In genomic region chr12:120468271-120468845, GRCh38 we compare ENCODE assay signal across 8 cellular contexts. TPM values are rescaled to one million over a fixed set of nuclear protein-coding genes. Genes with fewer than 3 reads are reported as not detected.
A peak's percentile ranks its signal among the peaks of the same experiment; 100 is the strongest.
DNase-seq lines count a peak whose midpoint lies in the region; ATAC-seq and TF ChIP-seq lines count a peak whose summit lies in the region.

No MANE protein-coding gene starts in this region.

- peak overlapping the region; percentile 92 for H3K27ac ChIP-seq in neutrophil

- peak overlapping the region; percentile 93 for H3K27ac Mint-ChIP-seq in activated T-cell treated with anti-CD3 and anti-CD28 coated beads, Interleukin-2, amount 50 U/mL, for 24 hours

- H3K9me3 ChIP-seq in MG63 (no peaks in the 10 kb centered on the region), neutrophil (no peaks in the 10 kb centered on the region)

- no peak for TF ChIP-seq CTCF in fibroblast of villous mesenchyme (IDR thresholded peaks at IDR 0.05; ENCODE audit: insufficient read depth, low read depth, low read length)
- no peak for TF ChIP-seq CTCF in neutrophil (IDR thresholded peaks at IDR 0.05)

- no peaks in the 10 kb centered on the region for H3K9me3 Mint-ChIP-seq in activated T-cell treated with anti-CD3 and anti-CD28 coated beads, Interleukin-2, amount 50 U/mL, for 24 hours

- H3K27me3 ChIP-seq in MG63 (no peaks in the 10 kb centered on the region), neutrophil (no peaks in the 10 kb centered on the region)

- ATAC-seq in GM21447 (IDR thresholded peaks at IDR 0.05; ENCODE audit: unreplicated experiment) (no peak), HG03045 (IDR thresholded peaks at IDR 0.05; ENCODE audit: unreplicated experiment) (no peak)

- H3K36me3 Mint-ChIP-seq in activated T-cell treated with anti-CD3 and anti-CD28 coated beads, Interleukin-2, amount 50 U/mL, for 24 hours (ENCODE audit: low read depth): peaks cover 59% of the 10 kb centered on the region

- peak overlapping the region; percentile 95 for H3K4me3 ChIP-seq in MG63
- peak overlapping the region; percentile 87 for H3K4me3 ChIP-seq in fibroblast of villous mesenchyme (ENCODE audit: low read depth, low read length)
- H3K4me3 ChIP-seq in neutrophil (ENCODE audit: low read depth in 1 of 2, low read length in 1 of 2): peak overlapping the region; percentile 79 to 82

- H3K36me3 ChIP-seq in MG63 (peaks cover 49% of the 10 kb centered on the region), neutrophil (peaks cover 37% of the 10 kb centered on the region)

- H3K4me1 ChIP-seq in neutrophil (ENCODE audit: control insufficient read depth in 1 of 2, insufficient read depth in 1 of 2, low read depth in 1 of 2, low read length in 1 of 2): peaks cover 31 to 36% of the 10 kb centered on the region in 2 experiments

- peak overlapping the region; percentile 97 for H3K4me3 Mint-ChIP-seq in activated T-cell treated with anti-CD3 and anti-CD28 coated beads, Interleukin-2, amount 50 U/mL, for 24 hours

- DNase-seq in stimulated activated CD4-positive, alpha-beta T cell treated with anti-CD3 and anti-CD28 coated beads, Interleukin-2, amount 100 ng/mL, for 24 hours: peak; percentile 23 to 34
- no peak for DNase-seq in stimulated activated CD4-positive, alpha-beta T cell treated with anti-CD3 and anti-CD28 coated beads, Interleukin-1b, Interleukin-23, amount 100 ng/mL, for 48 hours
- peak; percentile 37 for DNase-seq in MG63
- peak; percentile 41 for DNase-seq in activated T-cell treated with anti-CD3 and anti-CD28 coated beads, Interleukin-2, amount 50 U/mL, for 24 hours
- DNase-seq in fibroblast of villous mesenchyme (ENCODE audit: low read depth): peak; percentile 76

- peaks cover 47% of the 10 kb centered on the region for H3K4me1 Mint-ChIP-seq in activated T-cell treated with anti-CD3 and anti-CD28 coated beads, Interleukin-2, amount 50 U/mL, for 24 hours (ENCODE audit: low read depth)

- H3K27me3 Mint-ChIP-seq in activated T-cell treated with anti-CD3 and anti-CD28 coated beads, Interleukin-2, amount 50 U/mL, for 24 hours: no peaks in the 10 kb centered on the region

RNA-seq across cellular contexts. Expression of gene SRSF9, which starts 1.2 kb away (rescaled TPM):
- total RNA-seq in MG63 (2014; rRNA removed; shearing (Covaris generic); ENCODE audit: low replicate concordance): 332 and 366 TPM in 2 replicates
- 148 and 192 TPM in 2 replicates for total RNA-seq in fibroblast of villous mesenchyme

RNA-seq across cellular contexts. Expression of gene GATC, which starts 22.1 kb away (rescaled TPM):
- 14.8 and 15.5 TPM in 2 replicates for total RNA-seq in MG63 (2014; rRNA removed; shearing (Covaris generic); ENCODE audit: low replicate concordance)
- 13.5 and 20.7 TPM in 2 replicates for total RNA-seq in fibroblast of villous mesenchyme

RNA-seq across cellular contexts. Expression of gene TRIAP1, which starts 22.2 kb away (rescaled TPM):
- 40.3 and 41.4 TPM in 2 replicates for total RNA-seq in MG63 (2014; rRNA removed; shearing (Covaris generic); ENCODE audit: low replicate concordance)
- 18.7 and 30.7 TPM in 2 replicates for total RNA-seq in fibroblast of villous mesenchyme

RNA-seq across cellular contexts. Expression of gene DYNLL1, which starts 27.6 kb away (rescaled TPM):
- total RNA-seq in MG63 (2014; rRNA removed; shearing (Covaris generic); ENCODE audit: low replicate concordance): 472 and 685 TPM in 2 replicates
- total RNA-seq in fibroblast of villous mesenchyme: 206 and 280 TPM in 2 replicates

RNA-seq across cellular contexts. Expression of gene COX6A1, which starts 30.4 kb away (rescaled TPM):
- 359 and 816 TPM in 2 replicates for total RNA-seq in MG63 (2014; rRNA removed; shearing (Covaris generic); ENCODE audit: low replicate concordance)
- 215 and 306 TPM in 2 replicates for total RNA-seq in fibroblast of villous mesenchyme
